Comparison of ENCODE assay signal across 12 cellular contexts in genomic region chr2:109124982-109125594, GRCh38. TPM values are rescaled to one million over a fixed set of nuclear protein-coding genes. Genes with fewer than 3 reads are reported as not detected.
DNase-seq lines count a peak whose midpoint lies in the region; ATAC-seq and TF ChIP-seq lines count a peak whose summit lies in the region.
"Had no signal": no experiment of that assay in that cellular context is flagged by ENCODE, and none has a peak within 500 bp of the region (broad histone marks: within the 10 kb centered on the region; RNA-seq: fewer than 3 reads in every experiment).

No MANE protein-coding gene starts in this region.

- no peak overlapping the region for H3K4me3 ChIP-seq in NB4 (ENCODE audit: low read depth, low read length)
- H3K4me3 ChIP-seq in mammary epithelial cell (replicated peaks in 1 of 3; ENCODE audit: insufficient read depth in 1 of 3, low read depth in 2 of 3, low read length in 3 of 3): no peak overlapping the region
- H3K4me3 ChIP-seq in skeletal muscle satellite cell (ENCODE audit: low read length): peak overlapping the region; percentile 8
- H3K4me3 ChIP-seq: uterus had no signal

- H3K27ac ChIP-seq in mammary epithelial cell (ENCODE audit: insufficient read depth, low read depth, low read length): peak overlapping the region; percentile 55
- H3K27ac ChIP-seq: uterus had no signal

- H3K4me2 ChIP-seq in mammary epithelial cell (ENCODE audit: insufficient read depth, low read depth, low read length) (peak overlapping the region; percentile 58), skeletal muscle satellite cell (ENCODE audit: low read length) (peak overlapping the region; percentile 69)

- H3K9me3 ChIP-seq in mammary epithelial cell (replicated peaks; ENCODE audit: insufficient read depth, low read length) (no peaks in the 10 kb centered on the region), skeletal muscle satellite cell (replicated peaks; ENCODE audit: low read length) (no peaks in the 10 kb centered on the region)
- H3K9me3 ChIP-seq: uterus had no signal

- CTCF ChIA-PET in mammary epithelial cell (lab: Charles Lee; ENCODE audit: low non-redundant PET): no interaction called here

- intact Hi-C loops in mammary epithelial cell (cut with micrococcal nuclease): loop anchor here (5.0 to 10.0 kb wide), 7 partner anchors 132 to 773 kb away; partner anchors contain the start of gene EDAR

- ATAC-seq in GM19395 (IDR thresholded peaks at IDR 0.05; ENCODE audit: unreplicated experiment): no peak
- ATAC-seq: natural killer cell treated with Interleukin-12 subunit alpha and Interleukin-12 subunit beta and Interleukin-15 and Interleukin-18, amount 100 ng/mL, for 72 hours had no signal

- in situ Hi-C loops in mammary epithelial cell (cut with MboI; ENCODE audit: low sequenced_read_pairs in 2 of 2): loop anchor here in 1 of 2 donors (10.0 kb wide), 1 partner anchor 380 kb away; no protein-coding TSS in a partner anchor

- dilution Hi-C loops in mammary epithelial cell (cut with HindIII; ENCODE audit: low sequenced_read_pairs): no loop called here

- H3K36me3 ChIP-seq in mammary epithelial cell (ENCODE audit: insufficient read depth, low read length) (no peaks in the 10 kb centered on the region), skeletal muscle satellite cell (ENCODE audit: insufficient read depth, low read length) (no peaks in the 10 kb centered on the region)
- H3K36me3 ChIP-seq: uterus had no signal

- peak; percentile 53 for DNase-seq in activated CD8-positive, alpha-beta memory T cell treated with anti-CD3 and anti-CD28 coated beads, Interleukin-2, amount 50 U/mL, for 48 hours
- DNase-seq in activated CD8-positive, alpha-beta memory T cell treated with anti-CD3 and anti-CD28 coated beads, Interleukin-2, amount 50 U/mL, for 4 hours: no peak
- DNase-seq in NB4 (ENCODE audit: low read depth) (peak; percentile 37), mammary epithelial cell (no peak), NOMO-1 treated with dmso at 0.1 percent for 144 hours (lab: John Stamatoyannopoulos, UW; ENCODE audit: unreplicated experiment) (no peak)
- no peak for DNase-seq in activated CD4-positive, alpha-beta T cell treated with anti-CD3 and anti-CD28 coated beads, Interleukin-2, amount 50 U/mL, for 1 hour
- DNase-seq: activated gamma-delta T cell treated with Interleukin-2 at 50 U/mL for 16 hours; stimulated activated CD8-positive, alpha-beta memory T cell treated with anti-CD3 and anti-CD28 coated beads, Interleukin-4, amount 100 ng/mL, for 48 hours; uterus had no signal

- H3K27me3 ChIP-seq in mammary epithelial cell (ENCODE audit: insufficient read depth, low read length): peaks cover 6% of the 10 kb centered on the region
- H3K27me3 ChIP-seq in skeletal muscle satellite cell (ENCODE audit: control insufficient read depth, insufficient read depth, low read length): peaks cover 26% of the 10 kb centered on the region
- H3K27me3 ChIP-seq: uterus had no signal

- TF ChIP-seq CTCF in NB4 (IDR thresholded peaks at IDR 0.05; ENCODE audit: low read depth, low read length) (no peak), mammary epithelial cell (conservative IDR thresholded peaks at IDR 0.05 in 1 of 2, IDR thresholded peaks at IDR 0.05 in 1 of 2; ENCODE audit: extremely low read depth in 1 of 2, insufficient read depth in 1 of 2, low read depth in 1 of 2, low read length in 2 of 2) (no peak)

- H3K9ac ChIP-seq in mammary epithelial cell (ENCODE audit: insufficient read depth, low read length): no peak overlapping the region
- H3K9ac ChIP-seq in skeletal muscle satellite cell (ENCODE audit: low read depth, low read length): no peak overlapping the region

- 21% methylated on average over 10 of the region's 10 CpGs for WGBS in mammary epithelial cell (ENCODE audit: low coverage, missing lambda C conversion rate)

- H3K4me1 ChIP-seq in mammary epithelial cell (ENCODE audit: insufficient read depth, low read length) (peaks cover 42% of the 10 kb centered on the region), skeletal muscle satellite cell (ENCODE audit: control insufficient read depth, insufficient read depth, low read length) (peaks cover 31% of the 10 kb centered on the region)
- H3K4me1 ChIP-seq: uterus had no signal

- no TSS peak for BruUV-seq in mammary epithelial cell (replicated peaks; lab: Mats Ljungman, UMichigan)

- no peaks in the 10 kb centered on the region for H3K79me2 ChIP-seq in mammary epithelial cell (ENCODE audit: insufficient read depth, low read length)

- peak overlapping the region; percentile 46 for H2AFZ ChIP-seq in mammary epithelial cell (ENCODE audit: low read depth, low read length)

- H4K20me1 ChIP-seq in mammary epithelial cell (ENCODE audit: insufficient read depth, low read length): peaks cover under 1% of the 10 kb centered on the region

- TF ChIP-seq POLR2A in NB4 (IDR thresholded peaks at IDR 0.05; ENCODE audit: extremely low read depth, insufficient read length): no peak

RNA-seq across cellular contexts. Expression of gene SH3RF3, which starts 3.9 kb away (rescaled TPM):
- 1 to 10 TPM in 1 of 2 donors, under 1 TPM in 1; 0.33 to 2.0 TPM for total RNA-seq in mammary epithelial cell
- 0.20 TPM for polyA plus RNA-seq in mammary epithelial cell
- polyA minus RNA-seq in mammary epithelial cell: not detected
- 4.6 and 6.3 TPM in 2 replicates for total RNA-seq in skeletal muscle satellite cell (2012; rRNA removed)

Comparison
In these comparisons a context has a peak if more than half of its experiments do, and no peak if none do; other contexts are left out.
1. DNase-seq: peak in activated CD8-positive, alpha-beta memory T cell treated with anti-CD3 and anti-CD28 coated beads, Interleukin-2, amount 50 U/mL, for 48 hours (single experiment) and NB4 (single experiment); none in activated CD8-positive, alpha-beta memory T cell treated with anti-CD3 and anti-CD28 coated beads, Interleukin-2, amount 50 U/mL, for 4 hours (single experiment), mammary epithelial cell (single experiment), NOMO-1 treated with dmso at 0.1 percent for 144 hours (single experiment) and activated CD4-positive, alpha-beta T cell treated with anti-CD3 and anti-CD28 coated beads, Interleukin-2, amount 50 U/mL, for 1 hour (single experiment).